ENCODE assay signal across 2 cellular contexts in genomic region chr1:225771661-225772322, GRCh38.
TF ChIP-seq lines count a peak whose summit lies in the region.

No MANE protein-coding gene starts in this region.

TF ChIP-seq in HEK293, 187 proteins besides CTCF, POLR2A, EP300 and RAD21:
- TF ChIP-seq PRDM10 (tag by site-specific recombination; IDR thresholded peaks at IDR 0.05) (peak; percentile 57; the same call in 1 of the 2 replicates), ZNF394 (tag by site-specific recombination; IDR thresholded peaks at IDR 0.05; ENCODE audit: borderline replicate concordance) (0 out of 2 replicates have a peak, but pooled peaks have one; percentile 10), ZNF664 (tag by site-specific recombination; IDR thresholded peaks at IDR 0.05) (0 out of 2 replicates have a peak, but pooled peaks have one; percentile 44), ZNF133 (tag by site-specific recombination; IDR thresholded peaks at IDR 0.05) (no peak)

TF ChIP-seq in HepG2, 621 proteins besides CTCF, POLR2A, EP300 and RAD21:
- TF ChIP-seq DBP (CRISPR knock-in tag; IDR thresholded peaks at IDR 0.05; ENCODE audit: not compliant biosample characterization) (peak; percentile 51), ZSCAN21 (CRISPR knock-in tag; IDR thresholded peaks at IDR 0.05; ENCODE audit: borderline replicate concordance) (0 out of 2 replicates have a peak, but pooled peaks have one; percentile 31), HDAC2 (CRISPR knock-in tag; IDR thresholded peaks at IDR 0.05) (no peak), ZNF646 (CRISPR knock-in tag; IDR thresholded peaks at IDR 0.05) (0 out of 2 replicates have a peak, but pooled peaks have one; percentile 28), HNF1B (CRISPR knock-in tag; IDR thresholded peaks at IDR 0.05) (0 out of 2 replicates have a peak, but pooled peaks have one; percentile 32), SNAPC2 (CRISPR knock-in tag; IDR thresholded peaks at IDR 0.05) (peak; percentile 40; the same call in 1 of the 2 replicates), ZNF800 (CRISPR knock-in tag; IDR thresholded peaks at IDR 0.05) (no peak), BRF2 (CRISPR knock-in tag; IDR thresholded peaks at IDR 0.05) (0 out of 2 replicates have a peak, but pooled peaks have one; percentile 29), ZNF253 (CRISPR knock-in tag; IDR thresholded peaks at IDR 0.05; ENCODE audit: borderline replicate concordance) (no peak), ZNF652 (CRISPR knock-in tag; IDR thresholded peaks at IDR 0.05; ENCODE audit: borderline replicate concordance, low read depth) (no peak)
